In the genomic region with DNA sequence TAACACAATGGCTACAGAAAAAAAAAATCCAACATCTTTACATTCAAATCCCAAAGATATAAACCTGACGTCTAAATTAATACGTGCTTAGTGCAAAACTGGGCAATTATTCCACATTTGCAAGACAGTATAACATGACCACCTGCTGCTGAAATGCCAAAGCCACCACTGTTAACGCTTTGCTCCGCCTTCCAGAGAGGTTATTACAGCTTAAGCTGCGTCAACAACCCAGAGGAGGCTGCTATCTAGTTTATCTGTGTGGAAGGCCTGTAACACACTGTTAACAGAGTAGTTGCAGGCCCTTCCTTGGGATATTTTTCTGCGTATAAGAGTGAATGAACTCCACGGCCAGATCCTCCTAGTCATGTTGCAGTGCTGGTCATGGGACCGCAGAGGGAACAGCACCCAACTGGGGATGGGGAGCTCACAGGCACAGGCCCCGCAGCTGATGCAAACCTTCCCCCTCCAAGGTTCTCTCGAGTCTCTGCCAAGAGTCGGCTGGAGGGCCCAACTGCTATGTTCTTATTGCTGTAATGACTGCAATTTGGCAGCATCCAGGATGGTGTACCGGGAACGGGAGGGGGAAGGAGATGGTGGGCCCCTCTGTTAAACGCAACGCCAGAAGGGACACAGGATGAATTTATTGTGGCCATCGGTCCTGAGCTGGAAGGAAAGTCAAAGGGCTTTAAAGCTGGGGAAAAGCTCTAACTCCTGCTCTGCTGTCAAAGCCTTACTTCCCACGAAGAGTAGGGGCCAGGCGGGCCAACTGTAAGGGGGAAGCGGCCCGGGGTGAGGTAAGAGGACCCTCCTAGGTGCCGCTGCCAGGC, we compare ENCODE assay signal across 1 cellular context.
A peak's percentile ranks its signal among the peaks of the same experiment; 100 is the strongest.
TF ChIP-seq lines count a peak whose summit lies in the region.

No MANE protein-coding gene starts in this region.

TF ChIP-seq in HepG2, 621 proteins besides CTCF, POLR2A, EP300 and RAD21 (continued from another document and continues in another):
- TF ChIP-seq, protein P1, sequence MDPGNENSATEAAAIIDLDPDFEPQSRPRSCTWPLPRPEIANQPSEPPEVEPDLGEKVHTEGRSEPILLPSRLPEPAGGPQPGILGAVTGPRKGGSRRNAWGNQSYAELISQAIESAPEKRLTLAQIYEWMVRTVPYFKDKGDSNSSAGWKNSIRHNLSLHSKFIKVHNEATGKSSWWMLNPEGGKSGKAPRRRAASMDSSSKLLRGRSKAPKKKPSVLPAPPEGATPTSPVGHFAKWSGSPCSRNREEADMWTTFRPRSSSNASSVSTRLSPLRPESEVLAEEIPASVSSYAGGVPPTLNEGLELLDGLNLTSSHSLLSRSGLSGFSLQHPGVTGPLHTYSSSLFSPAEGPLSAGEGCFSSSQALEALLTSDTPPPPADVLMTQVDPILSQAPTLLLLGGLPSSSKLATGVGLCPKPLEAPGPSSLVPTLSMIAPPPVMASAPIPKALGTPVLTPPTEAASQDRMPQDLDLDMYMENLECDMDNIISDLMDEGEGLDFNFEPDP (CRISPR knock-in tag; conservative IDR thresholded peaks at IDR 0.05) = no peak; the same call in 1 of the 2 replicates
- TF ChIP-seq ZNF724P (CRISPR knock-in tag; IDR thresholded peaks at IDR 0.05; ENCODE audit: borderline replicate concordance) (no peak), ZNF432 (CRISPR knock-in tag; IDR thresholded peaks at IDR 0.05; ENCODE audit: borderline replicate concordance) (no peak), ZNF367 (CRISPR knock-in tag; IDR thresholded peaks at IDR 0.05; ENCODE audit: borderline replicate concordance) (no peak), ZNF557 (CRISPR knock-in tag; IDR thresholded peaks at IDR 0.05) (no peak), SNAPC2 (CRISPR knock-in tag; IDR thresholded peaks at IDR 0.05) (no peak), XBP1 (CRISPR knock-in tag; IDR thresholded peaks at IDR 0.05) (no peak), ZNF644 (CRISPR knock-in tag; IDR thresholded peaks at IDR 0.05; ENCODE audit: low read depth) (no peak; the same call in 1 of the 2 replicates), KLF9 (CRISPR knock-in tag; IDR thresholded peaks at IDR 0.05; ENCODE audit: low read depth) (no peak), ZSCAN25 (CRISPR knock-in tag; IDR thresholded peaks at IDR 0.05) (no peak), ZFP36L1 (CRISPR knock-in tag; IDR thresholded peaks at IDR 0.05) (no peak), DMAP1 (CRISPR knock-in tag; IDR thresholded peaks at IDR 0.05) (0 out of 2 replicates have a peak, but pooled peaks have one; percentile 10), HHEX (CRISPR knock-in tag; IDR thresholded peaks at IDR 0.05) (peak; percentile 5; the same call in 1 of the 2 replicates), ZNF792 (CRISPR knock-in tag; IDR thresholded peaks at IDR 0.05) (0 out of 2 replicates have a peak, but pooled peaks have one; percentile 38), ZNF83 (CRISPR knock-in tag; IDR thresholded peaks at IDR 0.05; ENCODE audit: borderline replicate concordance) (no peak), CC2D1A (CRISPR knock-in tag; IDR thresholded peaks at IDR 0.05) (no peak), MAZ (IDR thresholded peaks at IDR 0.05; ENCODE audit: borderline replicate concordance, low read depth, low read length) (0 out of 2 replicates have a peak, but pooled peaks have one; percentile 5), MAZ (CRISPR knock-in tag; IDR thresholded peaks at IDR 0.05; ENCODE audit: low read depth) (no peak), ISL2 (CRISPR knock-in tag; IDR thresholded peaks at IDR 0.05) (no peak; the same call in 1 of the 2 replicates), ZNF556 (CRISPR knock-in tag; IDR thresholded peaks at IDR 0.05; ENCODE audit: borderline replicate concordance) (no peak; the same call in 1 of the 2 replicates), FOXK2 (IDR thresholded peaks at IDR 0.05) (no peak), WIZ (CRISPR knock-in tag; IDR thresholded peaks at IDR 0.05) (0 out of 2 replicates have a peak, but pooled peaks have one; percentile 24), FOXP1 (IDR thresholded peaks at IDR 0.05) (no peak), FOXP1 (CRISPR knock-in tag; IDR thresholded peaks at IDR 0.05) (no peak; the same call in 1 of the 2 replicates), TEAD3 (CRISPR knock-in tag; optimal IDR thresholded peaks at IDR 0.05; ENCODE audit: borderline replicate concordance) (no peak), ZNF530 (CRISPR knock-in tag; IDR thresholded peaks at IDR 0.05; ENCODE audit: low read depth) (no peak), TOPORS (CRISPR knock-in tag; IDR thresholded peaks at IDR 0.05) (no peak; the same call in 1 of the 2 replicates), SALL2 (CRISPR knock-in tag; IDR thresholded peaks at IDR 0.05) (no peak), TRIM24 (CRISPR knock-in tag; IDR thresholded peaks at IDR 0.05) (no peak), RXRB (CRISPR knock-in tag; IDR thresholded peaks at IDR 0.05; ENCODE audit: borderline replicate concordance) (no peak; the same call in 1 of the 2 replicates), ZNF772 (CRISPR knock-in tag; IDR thresholded peaks at IDR 0.05) (no peak), ATRX (CRISPR knock-in tag; IDR thresholded peaks at IDR 0.05; ENCODE audit: borderline replicate concordance) (no peak), SYNCRIP (IDR thresholded peaks at IDR 0.05; ENCODE audit: insufficient read depth, low read depth, low read length) (no peak), NR2C2 (CRISPR knock-in tag; IDR thresholded peaks at IDR 0.05; ENCODE audit: borderline replicate concordance) (no peak), JUNB (CRISPR knock-in tag; IDR thresholded peaks at IDR 0.05; ENCODE audit: borderline replicate concordance) (no peak), SP4 (CRISPR knock-in tag; IDR thresholded peaks at IDR 0.05) (no peak), ZNF143 (CRISPR knock-in tag; IDR thresholded peaks at IDR 0.05) (no peak), RFXANK (CRISPR knock-in tag; IDR thresholded peaks at IDR 0.05) (no peak), PCBP1 (IDR thresholded peaks at IDR 0.05; ENCODE audit: borderline replicate concordance, low read depth, low read length) (no peak), NFIC (IDR thresholded peaks at IDR 0.05; ENCODE audit: low read length) (no peak), PLRG1 (conservative IDR thresholded peaks at IDR 0.05) (no peak), IKZF1 (IDR thresholded peaks at IDR 0.05) (no peak), ERF (CRISPR knock-in tag; IDR thresholded peaks at IDR 0.05) (peak; percentile 46; the same call in 1 of the 2 replicates), ATF1 (CRISPR knock-in tag; IDR thresholded peaks at IDR 0.05) (no peak), RFXAP (CRISPR knock-in tag; IDR thresholded peaks at IDR 0.05; ENCODE audit: borderline replicate concordance) (no peak; the same call in 1 of the 2 replicates)
- TF ChIP-seq, protein P2, sequence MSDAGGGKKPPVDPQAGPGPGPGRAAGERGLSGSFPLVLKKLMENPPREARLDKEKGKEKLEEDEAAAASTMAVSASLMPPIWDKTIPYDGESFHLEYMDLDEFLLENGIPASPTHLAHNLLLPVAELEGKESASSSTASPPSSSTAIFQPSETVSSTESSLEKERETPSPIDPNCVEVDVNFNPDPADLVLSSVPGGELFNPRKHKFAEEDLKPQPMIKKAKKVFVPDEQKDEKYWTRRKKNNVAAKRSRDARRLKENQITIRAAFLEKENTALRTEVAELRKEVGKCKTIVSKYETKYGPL (CRISPR knock-in tag; IDR thresholded peaks at IDR 0.05) = no peak
- TF ChIP-seq, protein P3, sequence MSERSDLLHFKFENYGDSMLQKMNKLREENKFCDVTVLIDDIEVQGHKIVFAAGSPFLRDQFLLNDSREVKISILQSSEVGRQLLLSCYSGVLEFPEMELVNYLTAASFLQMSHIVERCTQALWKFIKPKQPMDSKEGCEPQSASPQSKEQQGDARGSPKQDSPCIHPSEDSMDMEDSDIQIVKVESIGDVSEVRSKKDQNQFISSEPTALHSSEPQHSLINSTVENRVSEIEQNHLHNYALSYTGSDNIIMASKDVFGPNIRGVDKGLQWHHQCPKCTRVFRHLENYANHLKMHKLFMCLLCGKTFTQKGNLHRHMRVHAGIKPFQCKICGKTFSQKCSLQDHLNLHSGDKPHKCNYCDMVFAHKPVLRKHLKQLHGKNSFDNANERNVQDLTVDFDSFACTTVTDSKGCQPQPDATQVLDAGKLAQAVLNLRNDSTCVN (CRISPR knock-in tag; IDR thresholded peaks at IDR 0.05; ENCODE audit: borderline replicate concordance) = peak; percentile 60; the same call in 1 of the 2 replicates
- TF ChIP-seq, protein P4, sequence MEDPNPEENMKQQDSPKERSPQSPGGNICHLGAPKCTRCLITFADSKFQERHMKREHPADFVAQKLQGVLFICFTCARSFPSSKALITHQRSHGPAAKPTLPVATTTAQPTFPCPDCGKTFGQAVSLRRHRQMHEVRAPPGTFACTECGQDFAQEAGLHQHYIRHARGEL (CRISPR knock-in tag; IDR thresholded peaks at IDR 0.05) = no peak
- TF ChIP-seq, protein P5, sequence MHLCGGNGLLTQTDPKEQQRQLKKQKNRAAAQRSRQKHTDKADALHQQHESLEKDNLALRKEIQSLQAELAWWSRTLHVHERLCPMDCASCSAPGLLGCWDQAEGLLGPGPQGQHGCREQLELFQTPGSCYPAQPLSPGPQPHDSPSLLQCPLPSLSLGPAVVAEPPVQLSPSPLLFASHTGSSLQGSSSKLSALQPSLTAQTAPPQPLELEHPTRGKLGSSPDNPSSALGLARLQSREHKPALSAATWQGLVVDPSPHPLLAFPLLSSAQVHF (CRISPR knock-in tag; IDR thresholded peaks at IDR 0.05) = no peak
- TF ChIP-seq, protein P6, sequence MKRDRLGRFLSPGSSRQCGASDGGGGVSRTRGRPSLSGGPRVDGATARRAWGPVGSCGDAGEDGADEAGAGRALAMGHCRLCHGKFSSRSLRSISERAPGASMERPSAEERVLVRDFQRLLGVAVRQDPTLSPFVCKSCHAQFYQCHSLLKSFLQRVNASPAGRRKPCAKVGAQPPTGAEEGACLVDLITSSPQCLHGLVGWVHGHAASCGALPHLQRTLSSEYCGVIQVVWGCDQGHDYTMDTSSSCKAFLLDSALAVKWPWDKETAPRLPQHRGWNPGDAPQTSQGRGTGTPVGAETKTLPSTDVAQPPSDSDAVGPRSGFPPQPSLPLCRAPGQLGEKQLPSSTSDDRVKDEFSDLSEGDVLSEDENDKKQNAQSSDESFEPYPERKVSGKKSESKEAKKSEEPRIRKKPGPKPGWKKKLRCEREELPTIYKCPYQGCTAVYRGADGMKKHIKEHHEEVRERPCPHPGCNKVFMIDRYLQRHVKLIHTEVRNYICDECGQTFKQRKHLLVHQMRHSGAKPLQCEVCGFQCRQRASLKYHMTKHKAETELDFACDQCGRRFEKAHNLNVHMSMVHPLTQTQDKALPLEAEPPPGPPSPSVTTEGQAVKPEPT (CRISPR knock-in tag; IDR thresholded peaks at IDR 0.05; ENCODE audit: low read depth) = no peak; the same call in 1 of the 2 replicates
- TF ChIP-seq, protein P7, sequence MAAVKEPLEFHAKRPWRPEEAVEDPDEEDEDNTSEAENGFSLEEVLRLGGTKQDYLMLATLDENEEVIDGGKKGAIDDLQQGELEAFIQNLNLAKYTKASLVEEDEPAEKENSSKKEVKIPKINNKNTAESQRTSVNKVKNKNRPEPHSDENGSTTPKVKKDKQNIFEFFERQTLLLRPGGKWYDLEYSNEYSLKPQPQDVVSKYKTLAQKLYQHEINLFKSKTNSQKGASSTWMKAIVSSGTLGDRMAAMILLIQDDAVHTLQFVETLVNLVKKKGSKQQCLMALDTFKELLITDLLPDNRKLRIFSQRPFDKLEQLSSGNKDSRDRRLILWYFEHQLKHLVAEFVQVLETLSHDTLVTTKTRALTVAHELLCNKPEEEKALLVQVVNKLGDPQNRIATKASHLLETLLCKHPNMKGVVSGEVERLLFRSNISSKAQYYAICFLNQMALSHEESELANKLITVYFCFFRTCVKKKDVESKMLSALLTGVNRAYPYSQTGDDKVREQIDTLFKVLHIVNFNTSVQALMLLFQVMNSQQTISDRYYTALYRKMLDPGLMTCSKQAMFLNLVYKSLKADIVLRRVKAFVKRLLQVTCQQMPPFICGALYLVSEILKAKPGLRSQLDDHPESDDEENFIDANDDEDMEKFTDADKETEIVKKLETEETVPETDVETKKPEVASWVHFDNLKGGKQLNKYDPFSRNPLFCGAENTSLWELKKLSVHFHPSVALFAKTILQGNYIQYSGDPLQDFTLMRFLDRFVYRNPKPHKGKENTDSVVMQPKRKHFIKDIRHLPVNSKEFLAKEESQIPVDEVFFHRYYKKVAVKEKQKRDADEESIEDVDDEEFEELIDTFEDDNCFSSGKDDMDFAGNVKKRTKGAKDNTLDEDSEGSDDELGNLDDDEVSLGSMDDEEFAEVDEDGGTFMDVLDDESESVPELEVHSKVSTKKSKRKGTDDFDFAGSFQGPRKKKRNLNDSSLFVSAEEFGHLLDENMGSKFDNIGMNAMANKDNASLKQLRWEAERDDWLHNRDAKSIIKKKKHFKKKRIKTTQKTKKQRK (IDR thresholded peaks at IDR 0.05; ENCODE audit: low read length) = no peak
- TF ChIP-seq, protein P8, sequence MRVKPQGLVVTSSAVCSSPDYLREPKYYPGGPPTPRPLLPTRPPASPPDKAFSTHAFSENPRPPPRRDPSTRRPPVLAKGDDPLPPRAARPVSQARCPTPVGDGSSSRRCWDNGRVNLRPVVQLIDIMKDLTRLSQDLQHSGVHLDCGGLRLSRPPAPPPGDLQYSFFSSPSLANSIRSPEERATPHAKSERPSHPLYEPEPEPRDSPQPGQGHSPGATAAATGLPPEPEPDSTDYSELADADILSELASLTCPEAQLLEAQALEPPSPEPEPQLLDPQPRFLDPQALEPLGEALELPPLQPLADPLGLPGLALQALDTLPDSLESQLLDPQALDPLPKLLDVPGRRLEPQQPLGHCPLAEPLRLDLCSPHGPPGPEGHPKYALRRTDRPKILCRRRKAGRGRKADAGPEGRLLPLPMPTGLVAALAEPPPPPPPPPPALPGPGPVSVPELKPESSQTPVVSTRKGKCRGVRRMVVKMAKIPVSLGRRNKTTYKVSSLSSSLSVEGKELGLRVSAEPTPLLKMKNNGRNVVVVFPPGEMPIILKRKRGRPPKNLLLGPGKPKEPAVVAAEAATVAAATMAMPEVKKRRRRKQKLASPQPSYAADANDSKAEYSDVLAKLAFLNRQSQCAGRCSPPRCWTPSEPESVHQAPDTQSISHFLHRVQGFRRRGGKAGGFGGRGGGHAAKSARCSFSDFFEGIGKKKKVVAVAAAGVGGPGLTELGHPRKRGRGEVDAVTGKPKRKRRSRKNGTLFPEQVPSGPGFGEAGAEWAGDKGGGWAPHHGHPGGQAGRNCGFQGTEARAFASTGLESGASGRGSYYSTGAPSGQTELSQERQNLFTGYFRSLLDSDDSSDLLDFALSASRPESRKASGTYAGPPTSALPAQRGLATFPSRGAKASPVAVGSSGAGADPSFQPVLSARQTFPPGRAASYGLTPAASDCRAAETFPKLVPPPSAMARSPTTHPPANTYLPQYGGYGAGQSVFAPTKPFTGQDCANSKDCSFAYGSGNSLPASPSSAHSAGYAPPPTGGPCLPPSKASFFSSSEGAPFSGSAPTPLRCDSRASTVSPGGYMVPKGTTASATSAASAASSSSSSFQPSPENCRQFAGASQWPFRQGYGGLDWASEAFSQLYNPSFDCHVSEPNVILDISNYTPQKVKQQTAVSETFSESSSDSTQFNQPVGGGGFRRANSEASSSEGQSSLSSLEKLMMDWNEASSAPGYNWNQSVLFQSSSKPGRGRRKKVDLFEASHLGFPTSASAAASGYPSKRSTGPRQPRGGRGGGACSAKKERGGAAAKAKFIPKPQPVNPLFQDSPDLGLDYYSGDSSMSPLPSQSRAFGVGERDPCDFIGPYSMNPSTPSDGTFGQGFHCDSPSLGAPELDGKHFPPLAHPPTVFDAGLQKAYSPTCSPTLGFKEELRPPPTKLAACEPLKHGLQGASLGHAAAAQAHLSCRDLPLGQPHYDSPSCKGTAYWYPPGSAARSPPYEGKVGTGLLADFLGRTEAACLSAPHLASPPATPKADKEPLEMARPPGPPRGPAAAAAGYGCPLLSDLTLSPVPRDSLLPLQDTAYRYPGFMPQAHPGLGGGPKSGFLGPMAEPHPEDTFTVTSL (CRISPR knock-in tag; IDR thresholded peaks at IDR 0.05; ENCODE audit: borderline replicate concordance) = no peak
